ENCODE assay signal across 3 cellular contexts in genomic region chr17:46074540-46074939, GRCh38.
TF ChIP-seq lines count a peak whose summit lies in the region.

No MANE protein-coding gene starts in this region.

TF ChIP-seq in HepG2, 621 proteins besides CTCF, POLR2A, EP300 and RAD21:
- TF ChIP-seq CEBPG (CRISPR knock-in tag; IDR thresholded peaks at IDR 0.05) = peak; percentile 31; the same call in 1 of the 2 replicates
- TF ChIP-seq CEBPB (IDR thresholded peaks at IDR 0.05; ENCODE audit: borderline replicate concordance, low read depth, low read length) = peak; percentile 35; the same call in 1 of the 2 replicates
- peak; percentile 61; the same call in 1 of the 2 replicates for TF ChIP-seq ZNF770 (CRISPR knock-in tag; IDR thresholded peaks at IDR 0.05)
- no peak for TF ChIP-seq SNAPC5 (CRISPR knock-in tag; IDR thresholded peaks at IDR 0.05; ENCODE audit: borderline replicate concordance)
- TF ChIP-seq SCMH1 (CRISPR knock-in tag; IDR thresholded peaks at IDR 0.05; ENCODE audit: borderline replicate concordance) = no peak
- no peak for TF ChIP-seq KLF6 (CRISPR knock-in tag; IDR thresholded peaks at IDR 0.05)
- TF ChIP-seq NCOR1 (IDR thresholded peaks at IDR 0.05; ENCODE audit: borderline replicate concordance, low read length) = no peak
- TF ChIP-seq PHF20 (CRISPR knock-in tag; IDR thresholded peaks at IDR 0.05) = no peak
TF ChIP-seq in HepG2: peak in this region for 3.

TF ChIP-seq in IMR-90, 13 proteins besides CTCF, POLR2A, EP300 and RAD21:
- peak; percentile 46 for TF ChIP-seq CEBPB (IDR thresholded peaks at IDR 0.05; ENCODE audit: low read depth, low read length)
- TF ChIP-seq MAZ (IDR thresholded peaks at IDR 0.05; ENCODE audit: borderline replicate concordance, low read depth, low read length) = no peak
- TF ChIP-seq CHD1 (IDR thresholded peaks at IDR 0.05; ENCODE audit: low read depth, low read length) = no peak

TF ChIP-seq in H1, 55 proteins besides CTCF, POLR2A, EP300 and RAD21:
- TF ChIP-seq CEBPB (IDR thresholded peaks at IDR 0.05; ENCODE audit: low read depth, low read length) (peak; percentile 77; the same call in 1 of the 2 replicates), SP2 (IDR thresholded peaks at IDR 0.05; ENCODE audit: low read length) (no peak)
